ENCODE assay signal across 22 cellular contexts in genomic region chr6:99547526-99547925, GRCh38. TPM values are rescaled to one million over a fixed set of nuclear protein-coding genes. Genes with fewer than 3 reads are reported as not detected.
DNase-seq lines count a peak whose midpoint lies in the region; ATAC-seq and TF ChIP-seq lines count a peak whose summit lies in the region.
"Had no signal": no experiment of that assay in that cellular context is flagged by ENCODE, and none has a peak within 500 bp of the region (broad histone marks: within the 10 kb centered on the region; RNA-seq: fewer than 3 reads in every experiment).

No MANE protein-coding gene starts in this region.

- H3K4me1 Mint-ChIP-seq in activated naive CD8-positive, alpha-beta T cell (ENCODE audit: low read depth) = no peaks in the 10 kb centered on the region
- H3K4me1 Mint-ChIP-seq in activated naive CD8-positive, alpha-beta T cell treated with anti-CD3 and anti-CD28 coated beads, Interleukin-2, amount 50 U/mL, for 24 hours = no peaks in the 10 kb centered on the region
- peaks cover 13% of the 10 kb centered on the region for H3K4me1 Mint-ChIP-seq in central memory CD8-positive, alpha-beta T cell
- peaks cover 7% of the 10 kb centered on the region for H3K4me1 Mint-ChIP-seq in stimulated activated memory B cell treated with anti-CD40 and anti-IgM and Interleukin-4, amounts not matched to agents 10 μg/mL and 1 μg/mL and 100 μg/mL, for 72 hours
- H3K4me1 Mint-ChIP-seq: H9 had no signal

- POLR2A ChIA-PET in PC-3 (lab: Charles Lee; ENCODE audit: unreplicated experiment) = no interaction called here

- intact Hi-C loops in PC-3 (cut with micrococcal nuclease) = no loop called here

- H3K27me3 ChIP-seq in PC-3 (ENCODE audit: low read length) = no peaks in the 10 kb centered on the region
- H3K27me3 ChIP-seq: BE2C; BLaER1 treated with 17β-estradiol and CSF1 and Interleukin-3, amounts not matched to agents 10 nM and 100 nM had no signal

- H3K9me2 ChIP-seq in PC-3 (replicated peaks; ENCODE audit: low read length) = no peaks in the 10 kb centered on the region

- H3K27ac ChIP-seq in PC-3 (ENCODE audit: low read length) = no peak overlapping the region
- H3K27ac ChIP-seq: 22Rv1; BLaER1 treated with 17β-estradiol and CSF1 and Interleukin-3, amounts not matched to agents 10 nM and 100 nM; GM23248 had no signal

- no peaks in the 10 kb centered on the region for H3K9me3 Mint-ChIP-seq in activated naive CD8-positive, alpha-beta T cell (ENCODE audit: low read depth)
- no peaks in the 10 kb centered on the region for H3K9me3 Mint-ChIP-seq in activated naive CD8-positive, alpha-beta T cell treated with anti-CD3 and anti-CD28 coated beads, Interleukin-2, amount 50 U/mL, for 24 hours
- H3K9me3 Mint-ChIP-seq in central memory CD8-positive, alpha-beta T cell = no peaks in the 10 kb centered on the region
- no peaks in the 10 kb centered on the region for H3K9me3 Mint-ChIP-seq in stimulated activated memory B cell treated with anti-CD40 and anti-IgM and Interleukin-4, amounts not matched to agents 10 μg/mL and 1 μg/mL and 100 μg/mL, for 72 hours
- H3K9me3 Mint-ChIP-seq: CD14-positive monocyte; CD4-positive, alpha-beta T cell; CD8-positive, alpha-beta memory T cell; H9 had no signal

- H3K36me3 Mint-ChIP-seq in activated naive CD8-positive, alpha-beta T cell = peaks cover 23% of the 10 kb centered on the region
- peaks cover 44% of the 10 kb centered on the region for H3K36me3 Mint-ChIP-seq in activated naive CD8-positive, alpha-beta T cell treated with anti-CD3 and anti-CD28 coated beads, Interleukin-2, amount 50 U/mL, for 24 hours (ENCODE audit: low read depth)
- peaks cover 35% of the 10 kb centered on the region for H3K36me3 Mint-ChIP-seq in central memory CD8-positive, alpha-beta T cell (ENCODE audit: insufficient read depth)
- H3K36me3 Mint-ChIP-seq in stimulated activated memory B cell treated with anti-CD40 and anti-IgM and Interleukin-4, amounts not matched to agents 10 μg/mL and 1 μg/mL and 100 μg/mL, for 72 hours = peaks cover 41% of the 10 kb centered on the region

- H3K27me3 Mint-ChIP-seq in activated naive CD8-positive, alpha-beta T cell = no peaks in the 10 kb centered on the region
- H3K27me3 Mint-ChIP-seq in activated naive CD8-positive, alpha-beta T cell treated with anti-CD3 and anti-CD28 coated beads, Interleukin-2, amount 50 U/mL, for 24 hours = no peaks in the 10 kb centered on the region
- H3K27me3 Mint-ChIP-seq in central memory CD8-positive, alpha-beta T cell = no peaks in the 10 kb centered on the region
- H3K27me3 Mint-ChIP-seq in stimulated activated memory B cell treated with anti-CD40 and anti-IgM and Interleukin-4, amounts not matched to agents 10 μg/mL and 1 μg/mL and 100 μg/mL, for 72 hours = no peaks in the 10 kb centered on the region
- H3K27me3 Mint-ChIP-seq: CD4-positive, alpha-beta T cell; CD8-positive, alpha-beta memory T cell had no signal

- H3K79me2 ChIP-seq in PC-3 (ENCODE audit: low read length) = no peaks in the 10 kb centered on the region

- H4K20me1 ChIP-seq in PC-3 (ENCODE audit: low read length) = no peaks in the 10 kb centered on the region

- H3K36me3 ChIP-seq in PC-3 (ENCODE audit: low read depth, low read length) = peaks cover 19% of the 10 kb centered on the region

- H2AFZ ChIP-seq in PC-3 (ENCODE audit: low read length) = no peak overlapping the region
- H2AFZ ChIP-seq: GM23248 had no signal

- no peak overlapping the region for H3K4me3 ChIP-seq in PC-3 (ENCODE audit: low read length)
- H3K4me3 ChIP-seq: BLaER1 treated with 17β-estradiol and CSF1 and Interleukin-3, amounts not matched to agents 10 nM and 100 nM; GM12878; GM23248 had no signal

- no TSS peak for BruUV-seq in PC-3 (replicated peaks; lab: Mats Ljungman, UMichigan)

- no peak overlapping the region for H3K4me2 ChIP-seq in PC-3 (ENCODE audit: low read length)
- H3K4me2 ChIP-seq: BLaER1 treated with 17β-estradiol and CSF1 and Interleukin-3, amounts not matched to agents 10 nM and 100 nM had no signal

- no peaks in the 10 kb centered on the region for H3K9me3 ChIP-seq in PC-3 (ENCODE audit: low read length)
- H3K9me3 ChIP-seq: BE2C; BLaER1 treated with 17β-estradiol and CSF1 and Interleukin-3, amounts not matched to agents 10 nM and 100 nM had no signal

- DNase-seq in activated naive CD8-positive, alpha-beta T cell treated with anti-CD3 and anti-CD28 coated beads, Interleukin-2, amount 50 U/mL, for 24 hours = no peak
- DNase-seq in PC-3 (peak; percentile 27), NCI-H446 treated with DMSO at 0.1 percent for 48 hours (lab: John Stamatoyannopoulos, UW) (no peak), Ammon's horn (ENCODE audit: low spot score) (no peak), H4 (ENCODE audit: low spot score) (no peak)
- DNase-seq in central memory CD8-positive, alpha-beta T cell (ENCODE audit: low spot score in 2 of 2) = no peak
- DNase-seq: BE2C; CD4-positive, alpha-beta T cell; CD8-positive, alpha-beta memory T cell; DMS 273 treated with DMSO at 0.1 percent for 48 hours; DMS79; EL; GDM1; GM23248; H9 had no signal

- no peaks in the 10 kb centered on the region for H3K4me1 ChIP-seq in PC-3 (ENCODE audit: insufficient read depth, low read length)
- H3K4me1 ChIP-seq: BE2C had no signal

- no peak for ATAC-seq in activated naive CD8-positive, alpha-beta T cell treated with anti-CD3 and anti-CD28 coated beads, Interleukin-2, amount 50 U/mL, for 24 hours
- no peak for ATAC-seq in PC-3
- no peak for ATAC-seq in central memory CD8-positive, alpha-beta T cell (replicated peaks; ENCODE audit: extremely low read depth, poor library complexity, severe bottlenecking)
- no peak for ATAC-seq in stimulated activated memory B cell treated with anti-CD40 and anti-IgM and Interleukin-4, amounts not matched to agents 10 μg/mL and 1 μg/mL and 100 μg/mL, for 72 hours
- ATAC-seq: GM12878, HCT116 had no signal

- CTCF ChIA-PET in PC-3 (lab: Charles Lee) = no interaction called here

- no peak for TF ChIP-seq CTCF in PC-3 (conservative IDR thresholded peaks at IDR 0.05; ENCODE audit: low read depth, low read length)

- H3F3A ChIP-seq in PC-3 (ENCODE audit: low read length, unreplicated experiment) = no peaks in the 10 kb centered on the region

- no peak overlapping the region for H3K9ac ChIP-seq in PC-3 (ENCODE audit: low read length)
- H3K9ac ChIP-seq: BLaER1 treated with 17β-estradiol and CSF1 and Interleukin-3, amounts not matched to agents 10 nM and 100 nM; GM23248 had no signal

- no peak overlapping the region for H3K4me3 Mint-ChIP-seq in activated naive CD8-positive, alpha-beta T cell
- no peak overlapping the region for H3K4me3 Mint-ChIP-seq in activated naive CD8-positive, alpha-beta T cell treated with anti-CD3 and anti-CD28 coated beads, Interleukin-2, amount 50 U/mL, for 24 hours
- H3K4me3 Mint-ChIP-seq in central memory CD8-positive, alpha-beta T cell = no peak overlapping the region
- no peak overlapping the region for H3K4me3 Mint-ChIP-seq in stimulated activated memory B cell treated with anti-CD40 and anti-IgM and Interleukin-4, amounts not matched to agents 10 μg/mL and 1 μg/mL and 100 μg/mL, for 72 hours
- H3K4me3 Mint-ChIP-seq: CD14-positive monocyte; CD4-positive, alpha-beta T cell; CD8-positive, alpha-beta memory T cell; H9 had no signal

- H3K27ac Mint-ChIP-seq in activated naive CD8-positive, alpha-beta T cell = peak overlapping the region; percentile 18
- no peak overlapping the region for H3K27ac Mint-ChIP-seq in activated naive CD8-positive, alpha-beta T cell treated with anti-CD3 and anti-CD28 coated beads, Interleukin-2, amount 50 U/mL, for 24 hours
- peak overlapping the region; percentile 13 for H3K27ac Mint-ChIP-seq in central memory CD8-positive, alpha-beta T cell (ENCODE audit: low read depth)
- peak overlapping the region; percentile 5 for H3K27ac Mint-ChIP-seq in stimulated activated memory B cell treated with anti-CD40 and anti-IgM and Interleukin-4, amounts not matched to agents 10 μg/mL and 1 μg/mL and 100 μg/mL, for 72 hours
- H3K27ac Mint-ChIP-seq: CD4-positive, alpha-beta T cell; H9 had no signal

RNA-seq across cellular contexts. Expression of gene CCNC, which starts 20.9 kb away (rescaled TPM):
- 53.7 and 69.3 TPM in 2 replicates for total RNA-seq in PC-3 (2014; rRNA removed)
- 77.1 and 94.4 TPM in 2 replicates for total RNA-seq in H4 (2014; rRNA removed; shearing (Covaris generic))

RNA-seq across cellular contexts. Expression of gene USP45, which starts 32.3 kb away (rescaled TPM):
- total RNA-seq in PC-3 (2014; rRNA removed) = 8.3 and 9.3 TPM in 2 replicates
- total RNA-seq in H4 (2014; rRNA removed; shearing (Covaris generic)) = 5.6 and 7.7 TPM in 2 replicates

RNA-seq across cellular contexts. Expression of gene PRDM13, which starts 59.1 kb away (rescaled TPM):
- not detected in 2 replicates for total RNA-seq in PC-3 (2014; rRNA removed)
- total RNA-seq in H4 (2014; rRNA removed; shearing (Covaris generic)) = not detected in 2 replicates
- total RNA-seq: CD4-positive, alpha-beta T cell; GM23248; H9 had no signal
